1 cellular context compared by ENCODE assay signal in the genomic region with DNA sequence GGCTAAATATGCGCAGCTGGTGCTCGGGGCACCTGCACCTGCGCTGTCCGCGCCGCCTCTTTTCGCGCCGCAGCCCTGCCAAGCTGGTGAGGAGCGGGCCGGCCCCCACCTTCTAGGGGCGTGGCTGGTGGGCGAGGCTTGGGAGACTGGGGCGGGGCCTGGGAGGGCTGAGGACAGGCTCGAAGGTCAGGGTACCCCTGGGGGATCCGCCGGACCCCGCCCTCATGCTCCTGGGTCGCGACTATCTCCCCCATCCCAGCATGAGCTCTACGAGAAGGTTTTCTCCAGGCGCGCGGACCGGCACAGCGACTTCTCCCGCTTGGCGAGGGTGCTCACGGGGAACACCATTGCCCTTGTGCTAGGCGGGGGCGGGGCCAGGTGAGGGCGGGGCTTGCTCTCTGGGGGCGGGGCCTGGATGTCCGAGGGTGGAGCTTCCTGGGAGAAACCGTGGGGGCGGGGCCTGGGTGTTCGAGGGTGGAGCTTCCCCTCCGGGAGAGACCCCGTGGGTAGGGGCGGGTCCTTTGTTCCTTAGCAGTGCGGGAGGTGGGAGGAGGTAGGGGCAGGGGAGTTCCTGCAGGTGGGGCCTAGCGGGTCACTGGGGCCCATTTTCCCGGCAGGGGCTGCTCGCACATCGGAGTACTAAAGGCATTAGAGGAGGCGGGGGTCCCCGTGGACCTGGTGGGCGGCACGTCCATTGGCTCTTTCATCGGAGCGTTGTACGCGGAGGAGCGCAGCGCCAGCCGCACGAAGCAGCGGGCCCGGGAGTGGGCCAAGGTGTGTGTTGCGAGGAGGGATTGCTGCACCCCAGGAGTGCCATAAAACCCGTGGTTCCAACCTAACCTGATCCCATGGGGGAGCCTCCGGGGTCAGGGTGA.
TF ChIP-seq lines count a peak whose summit lies in the region.

No MANE protein-coding gene starts in this region.

TF ChIP-seq in GM23338, 12 proteins besides CTCF, POLR2A, EP300 and RAD21 (continued from another document):
- no peak for TF ChIP-seq REST (IDR thresholded peaks at IDR 0.05; ENCODE audit: unreplicated experiment)
